ENCODE assay signal across 22 cellular contexts in genomic region chr7:135355377-135356048, GRCh38.
"Had no signal": no experiment of that assay in that cellular context is flagged by ENCODE, and none has a peak within 500 bp of the region (broad histone marks: within the 10 kb centered on the region; RNA-seq: fewer than 3 reads in every experiment).

No MANE protein-coding gene starts in this region.

- H3K4me3 Mint-ChIP-seq: activated B cell treated with CpG ODN at 0.5 μM for 24 hours; activated CD4-positive, alpha-beta T cell treated with anti-CD3 and anti-CD28 coated beads for 36 hours; activated naive CD4-positive, alpha-beta T cell treated with anti-CD3 and anti-CD28 coated beads, Interleukin-2, amount 10 ng/mL, durations not matched to agents 7 days and 5 days; activated naive CD8-positive, alpha-beta T cell treated with anti-CD3 and anti-CD28 coated beads, Interleukin-2, amount 50 U/mL, for 24 hours; nephron; T-helper 1 cell treated with Interleukin-12 subunit alpha and Interleukin-12 subunit beta and Interleukin-4 antibody, amounts not matched to agents 30 μg/mL and 1 μg/mL, for 36 hours had no signal

- DNase-seq: activated B cell treated with CpG ODN at 0.5 μM for 24 hours; activated CD4-positive, alpha-beta T cell treated with anti-CD3 and anti-CD28 coated beads for 36 hours; activated CD4-positive, alpha-beta T cell treated with anti-CD3 and anti-CD28 coated beads, Interleukin-2, amount 50 U/mL, for 48 hours; activated CD8-positive, alpha-beta memory T cell treated with anti-CD3 and anti-CD28 coated beads, Interleukin-2, amount 50 U/mL, for 48 hours; activated effector memory CD4-positive, alpha-beta T cell treated with anti-CD3 and anti-CD28 coated beads, Interleukin-2, amount 50 U/mL, for 16 hours; activated naive CD4-positive, alpha-beta T cell treated with anti-CD3 and anti-CD28 coated beads, Interleukin-2, amount 10 ng/mL, durations not matched to agents 7 days and 5 days; activated naive CD8-positive, alpha-beta T cell treated with anti-CD3 and anti-CD28 coated beads, Interleukin-2, amount 50 U/mL, for 24 hours; activated T-cell treated with anti-CD3 and anti-CD28 coated beads, Interleukin-2, amount 50 U/mL, for 48 hours; anterior cingulate cortex; body of pancreas; foreskin fibroblast; mesenchymal stem cell; ovary; stimulated activated CD4-positive, alpha-beta T cell treated with anti-CD3 and anti-CD28 coated beads, Interleukin-4, amount 100 ng/mL, for 24 hours; stimulated activated naive CD4-positive, alpha-beta T cell treated with Interleukin-2 at 50 U/mL for 16 hours; T1000; upper lobe of left lung had no signal

- H3K4me3 ChIP-seq: body of pancreas, ovary, prostate gland, thoracic aorta, upper lobe of left lung had no signal

- H3K27ac ChIP-seq: body of pancreas, neutrophil, ovary, prostate gland, thoracic aorta, upper lobe of left lung had no signal

- H3K4me1 Mint-ChIP-seq: activated B cell treated with CpG ODN at 0.5 μM for 24 hours; activated CD4-positive, alpha-beta T cell treated with anti-CD3 and anti-CD28 coated beads for 36 hours; activated naive CD8-positive, alpha-beta T cell treated with anti-CD3 and anti-CD28 coated beads, Interleukin-2, amount 50 U/mL, for 24 hours had no signal

- H3K9me3 Mint-ChIP-seq: activated B cell treated with CpG ODN at 0.5 μM for 24 hours; activated naive CD4-positive, alpha-beta T cell treated with anti-CD3 and anti-CD28 coated beads, Interleukin-2, amount 10 ng/mL, durations not matched to agents 7 days and 5 days; activated naive CD8-positive, alpha-beta T cell treated with anti-CD3 and anti-CD28 coated beads, Interleukin-2, amount 50 U/mL, for 24 hours; nephron; T-helper 1 cell treated with Interleukin-12 subunit alpha and Interleukin-12 subunit beta and Interleukin-4 antibody, amounts not matched to agents 30 μg/mL and 1 μg/mL, for 36 hours had no signal

- H3K27me3 Mint-ChIP-seq: activated B cell treated with CpG ODN at 0.5 μM for 24 hours; activated naive CD4-positive, alpha-beta T cell treated with anti-CD3 and anti-CD28 coated beads, Interleukin-2, amount 10 ng/mL, durations not matched to agents 7 days and 5 days had no signal

- H3K27ac Mint-ChIP-seq: activated B cell treated with CpG ODN at 0.5 μM for 24 hours; activated CD4-positive, alpha-beta T cell treated with anti-CD3 and anti-CD28 coated beads for 36 hours; activated naive CD4-positive, alpha-beta T cell treated with anti-CD3 and anti-CD28 coated beads, Interleukin-2, amount 10 ng/mL, durations not matched to agents 7 days and 5 days; activated naive CD8-positive, alpha-beta T cell treated with anti-CD3 and anti-CD28 coated beads, Interleukin-2, amount 50 U/mL, for 24 hours; nephron; T-helper 1 cell treated with Interleukin-12 subunit alpha and Interleukin-12 subunit beta and Interleukin-4 antibody, amounts not matched to agents 30 μg/mL and 1 μg/mL, for 36 hours had no signal

- H3K36me3 Mint-ChIP-seq: activated naive CD4-positive, alpha-beta T cell treated with anti-CD3 and anti-CD28 coated beads, Interleukin-2, amount 10 ng/mL, durations not matched to agents 7 days and 5 days had no signal

- H3K4me1 ChIP-seq: body of pancreas, prostate gland, upper lobe of left lung had no signal

- H3K27me3 ChIP-seq: body of pancreas, neutrophil, ovary, upper lobe of left lung had no signal

- ATAC-seq: activated CD4-positive, alpha-beta T cell treated with anti-CD3 and anti-CD28 coated beads for 36 hours; activated naive CD8-positive, alpha-beta T cell treated with anti-CD3 and anti-CD28 coated beads, Interleukin-2, amount 50 U/mL, for 24 hours; body of pancreas had no signal

- H3K36me3 ChIP-seq: neutrophil, ovary, prostate gland, thoracic aorta, upper lobe of left lung had no signal

- H3K9me3 ChIP-seq: body of pancreas, neutrophil, ovary, prostate gland, thoracic aorta, upper lobe of left lung had no signal
